ENCODE assay signal across 10 cellular contexts in genomic region chr1:77950873-77951272, GRCh38. TPM values are rescaled to one million over a fixed set of nuclear protein-coding genes. Genes with fewer than 3 reads are reported as not detected.
A peak's percentile ranks its signal among the peaks of the same experiment; 100 is the strongest.
DNase-seq lines count a peak whose midpoint lies in the region; ATAC-seq, FAIRE-seq and TF ChIP-seq lines count a peak whose summit lies in the region.
"Had no signal": no experiment of that assay in that cellular context is flagged by ENCODE, and none has a peak within 500 bp of the region (broad histone marks: within the 10 kb centered on the region; RNA-seq: fewer than 3 reads in every experiment).

No MANE protein-coding gene starts in this region.

- peaks cover 3 to 4% of the 10 kb centered on the region in 2 experiments; a peak in 2 of 4 replicates for H3K4me1 ChIP-seq in SK-N-SH (ENCODE audit: control insufficient read depth in 1 of 2, insufficient read depth in 2 of 2, low read depth in 1 of 2, low read length in 1 of 2)

- peaks cover 55% of the 10 kb centered on the region for H3F3A ChIP-seq in SK-N-SH (replicated peaks; ENCODE audit: insufficient read depth)

- H3K27ac Mint-ChIP-seq in activated CD4-positive, alpha-beta T cell treated with anti-CD3 and anti-CD28 coated beads for 36 hours: peak overlapping the region; percentile 76
- H3K27ac Mint-ChIP-seq in naive B cell: peak overlapping the region in 4 of 6 donors; percentile 38 to 68 (median 58)

- FAIRE-seq in urothelium cell line (lab: Jason Lieb, UNC): no peak

- no peak overlapping the region for H3K9ac ChIP-seq in SK-N-SH

- no peak for TF ChIP-seq RAD21 in SK-N-SH (IDR thresholded peaks at IDR 0.05; ENCODE audit: low read length)

- H3K9me3 Mint-ChIP-seq in activated CD4-positive, alpha-beta T cell treated with anti-CD3 and anti-CD28 coated beads for 36 hours (ENCODE audit: low read depth): no peaks in the 10 kb centered on the region
- H3K9me3 Mint-ChIP-seq in naive B cell: no peaks in the 10 kb centered on the region

- POLR2A ChIA-PET in activated CD4-positive, alpha-beta T cell treated with anti-CD3 and anti-CD28 coated beads for 36 hours (lab: Charles Lee): interaction anchor here (0.7 kb wide), 1 partner anchor 642 kb away, joined by 3 read pairs; no protein-coding TSS in a partner anchor
- POLR2A ChIA-PET in SK-N-SH (lab: Yijun Ruan, JAX): no interaction called here

- intact Hi-C loops in activated CD4-positive, alpha-beta T cell treated with anti-CD3 and anti-CD28 coated beads for 36 hours (cut with DNase I, micrococcal nuclease): no loop called here

- no peak overlapping the region for H2AFZ ChIP-seq in SK-N-SH (ENCODE audit: low read depth)

- peaks cover 69% of the 10 kb centered on the region for H3K79me2 ChIP-seq in SK-N-SH (ENCODE audit: insufficient read depth)

- H3K27me3 ChIP-seq in SK-N-SH (ENCODE audit: insufficient read depth): no peaks in the 10 kb centered on the region

- no peak overlapping the region for H3K4me3 Mint-ChIP-seq in activated CD4-positive, alpha-beta T cell treated with anti-CD3 and anti-CD28 coated beads for 36 hours
- H3K4me3 Mint-ChIP-seq in naive B cell: peak overlapping the region in 6 of 8 donors; percentile 32 to 83 (median 56)

- H3K4me3 ChIP-seq in SK-N-SH (ENCODE audit: low read depth in 2 of 2, low read length in 1 of 2): no peak overlapping the region

- peaks cover 94 to 96% of the 10 kb centered on the region in 2 experiments for H3K36me3 ChIP-seq in SK-N-SH (replicated peaks in 1 of 2; ENCODE audit: control insufficient read depth in 1 of 2, insufficient read depth in 2 of 2, low read length in 1 of 2)

- H3K9me2 ChIP-seq in SK-N-SH: no peaks in the 10 kb centered on the region

- H3K27me3 Mint-ChIP-seq in activated CD4-positive, alpha-beta T cell treated with anti-CD3 and anti-CD28 coated beads for 36 hours: no peaks in the 10 kb centered on the region
- H3K27me3 Mint-ChIP-seq in naive B cell: no peaks in the 10 kb centered on the region

- CTCF ChIA-PET in activated CD4-positive, alpha-beta T cell treated with anti-CD3 and anti-CD28 coated beads for 36 hours (lab: Charles Lee): interaction anchor here (0.8 to 1.6 kb wide), 2 partner anchors 9 to 10 kb away, joined by 3 to 5 read pairs; no protein-coding TSS in a partner anchor
- CTCF ChIA-PET in SK-N-SH (lab: Yijun Ruan, JAX): no interaction called here

- no peaks in the 10 kb centered on the region for H3K9me3 ChIP-seq in SK-N-SH

- peaks cover 65% of the 10 kb centered on the region for H3K36me3 Mint-ChIP-seq in activated CD4-positive, alpha-beta T cell treated with anti-CD3 and anti-CD28 coated beads for 36 hours (ENCODE audit: low read depth)
- H3K36me3 Mint-ChIP-seq in naive B cell: peaks cover 0 to 36% of the 10 kb centered on the region in 2 donors

- TF ChIP-seq CTCF in SK-N-SH (IDR thresholded peaks at IDR 0.05): no peak

- H3K4me1 Mint-ChIP-seq in activated CD4-positive, alpha-beta T cell treated with anti-CD3 and anti-CD28 coated beads for 36 hours: peaks cover 34% of the 10 kb centered on the region
- H3K4me1 Mint-ChIP-seq in naive B cell: peaks cover 10 to 41% (median 30%) of the 10 kb centered on the region in 3 donors

- no peak for TF ChIP-seq EP300 in SK-N-SH (IDR thresholded peaks at IDR 0.05; ENCODE audit: borderline replicate concordance in 1 of 2, low read depth in 1 of 2, low read length in 1 of 2)

- ATAC-seq in activated CD4-positive, alpha-beta T cell treated with anti-CD3 and anti-CD28 coated beads for 36 hours: peak; percentile 61
- ATAC-seq in GM21526 (IDR thresholded peaks at IDR 0.05; ENCODE audit: low FRiP score, unreplicated experiment) (peak; percentile 66), HG03432 (IDR thresholded peaks at IDR 0.05; ENCODE audit: unreplicated experiment) (peak; percentile 62), naive B cell (ENCODE audit: low read depth in 2 of 2) (peak; percentile 40 to 55)

- no peaks in the 10 kb centered on the region; the same call in 1 of the 2 replicates for H4K20me1 ChIP-seq in SK-N-SH (ENCODE audit: insufficient read depth)

- H3K27ac ChIP-seq in SK-N-SH (ENCODE audit: low read depth in 2 of 2, low read length in 1 of 2): no peak overlapping the region

- no peak overlapping the region for H3K4me2 ChIP-seq in SK-N-SH

- no peak for DNase-seq in activated CD4-positive, alpha-beta T cell treated with anti-CD3 and anti-CD28 coated beads for 36 hours
- no peak for DNase-seq in activated CD4-positive, alpha-beta T cell treated with anti-CD3 and anti-CD28 coated beads for 1 hour
- peak; percentile 18 for DNase-seq in naive B cell
- DNase-seq in SK-N-SH: no peak
- DNase-seq in GM19240 (ENCODE audit: insufficient read length, low spot score): no peak
- DNase-seq in urothelium cell line (ENCODE audit: low spot score): no peak
- DNase-seq: kidney glomerular epithelial cell, NCI-H2029 had no signal

TF ChIP-seq in SK-N-SH, 30 proteins besides CTCF, POLR2A, EP300 and RAD21:
- TF ChIP-seq MAX (IDR thresholded peaks at IDR 0.05; ENCODE audit: low read depth): no peak
- TF ChIP-seq IRF3 (IDR thresholded peaks at IDR 0.05; ENCODE audit: low read depth, low read length): no peak
- TF ChIP-seq REST (IDR thresholded peaks at IDR 0.05; ENCODE audit: low read depth, low read length): no peak

RNA-seq across cellular contexts. Expression of gene FUBP1, which starts 28.0 kb away (rescaled TPM):
- total RNA-seq in activated CD4-positive, alpha-beta T cell treated with anti-CD3 and anti-CD28 coated beads for 36 hours: 100 to 1,000 TPM; 240 to 258 TPM
- polyA plus RNA-seq in naive B cell (ENCODE audit: low read depth in 6 of 6) (10 to 100 TPM; 19.8 to 58.4 (median 45.8) TPM), SK-N-SH (2012; rRNA removed) (64.1 and 95.7 TPM in 2 replicates)
- 59.1 and 60.1 TPM in 2 replicates for polyA plus RNA-seq in SK-N-SH (2012; cell fraction: cytosol; rRNA removed)
- polyA plus RNA-seq in SK-N-SH (2012; cell fraction: nucleus; rRNA removed): 198 and 297 TPM in 2 replicates

RNA-seq across cellular contexts. Expression of gene DNAJB4, which starts 53.9 kb away (rescaled TPM):
- total RNA-seq in activated CD4-positive, alpha-beta T cell treated with anti-CD3 and anti-CD28 coated beads for 36 hours: 1 to 10 TPM; 8.8 to 9.8 TPM
- polyA plus RNA-seq in naive B cell (ENCODE audit: low read depth in 6 of 6) (1 to 10 TPM; 5.0 to 9.8 (median 6.5) TPM), SK-N-SH (2012; rRNA removed) (13.5 and 17.5 TPM in 2 replicates)
- polyA plus RNA-seq in SK-N-SH (2012; cell fraction: cytosol; rRNA removed): 20.2 and 24.3 TPM in 2 replicates
- polyA plus RNA-seq in SK-N-SH (2012; cell fraction: nucleus; rRNA removed): 7.3 and 18.3 TPM in 2 replicates
